Comparison of ENCODE assay signal across 25 cellular contexts in the genomic region with DNA sequence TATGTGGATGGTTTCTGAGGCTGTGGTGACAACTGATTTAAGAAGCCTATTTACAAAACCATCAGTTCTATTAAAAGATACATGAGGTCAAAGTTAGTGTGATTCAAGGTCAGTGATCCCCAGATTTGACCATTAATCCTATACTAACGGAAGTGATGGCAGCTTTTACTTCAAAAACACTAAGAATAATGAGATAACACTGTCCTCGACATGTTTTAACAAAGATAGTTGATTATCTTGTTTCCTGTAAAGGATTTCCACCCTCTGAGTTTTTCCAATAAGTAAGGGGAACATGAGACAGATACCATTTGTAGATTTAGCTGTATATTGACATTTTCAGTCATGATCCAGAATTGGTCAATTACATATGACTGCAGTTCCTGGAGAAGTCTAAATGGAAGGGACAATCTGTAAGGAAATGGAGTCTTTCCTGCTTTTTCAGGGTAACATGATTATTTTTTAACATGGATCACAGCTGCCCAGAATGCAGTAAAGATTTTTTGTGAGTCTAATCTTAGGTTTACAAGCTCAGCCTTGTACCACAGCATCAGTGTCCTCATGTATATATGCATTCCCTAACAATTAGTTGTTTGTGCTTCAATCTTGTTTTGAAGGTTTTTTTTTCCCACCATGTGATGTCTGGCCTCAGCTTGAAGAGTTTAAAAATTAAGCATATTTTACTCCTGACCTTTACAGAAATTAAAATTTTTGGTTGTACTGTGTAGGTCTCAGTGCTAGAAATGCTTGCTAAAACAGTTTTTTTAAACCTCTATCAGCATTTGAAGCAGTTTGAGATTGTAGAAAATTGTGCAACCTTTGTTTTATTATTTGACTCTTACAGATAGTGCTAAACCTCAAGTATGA.
DNase-seq lines count a peak whose midpoint lies in the region; ATAC-seq and TF ChIP-seq lines count a peak whose summit lies in the region.
"Had no signal": no experiment of that assay in that cellular context is flagged by ENCODE, and none has a peak within 500 bp of the region (broad histone marks: within the 10 kb centered on the region; RNA-seq: fewer than 3 reads in every experiment).

No MANE protein-coding gene starts in this region.

- H3K9me3 ChIP-seq in A673 (ENCODE audit: low read depth, low read length, poor library complexity, severe bottlenecking) = no peaks in the 10 kb centered on the region
- H3K9me3 ChIP-seq: stomach had no signal

- H3F3A ChIP-seq in GM23338 (replicated peaks; ENCODE audit: low read depth) = no peaks in the 10 kb centered on the region

- no peak for ATAC-seq in GM23338
- ATAC-seq: SK-N-SH treated with all-trans-retinoic acid at 6 μM for 48 hours had no signal

- no peaks in the 10 kb centered on the region for H3K9me2 ChIP-seq in GM23338 (ENCODE audit: insufficient read depth)

- TF ChIP-seq CTCF in A673 (conservative IDR thresholded peaks at IDR 0.05; ENCODE audit: low read depth, low read length) = no peak
- no peak for TF ChIP-seq CTCF in nephron (IDR thresholded peaks at IDR 0.05; ENCODE audit: unreplicated experiment in 3 of 3)
- no peak for TF ChIP-seq CTCF in GM23338 (conservative IDR thresholded peaks at IDR 0.05; ENCODE audit: low read depth in 2 of 2)

- H3K36me3 Mint-ChIP-seq in nephron (ENCODE audit: low read depth) = peaks cover 7% of the 10 kb centered on the region
- H3K36me3 Mint-ChIP-seq in GM23338 (ENCODE audit: low read depth) = peaks cover 3% of the 10 kb centered on the region; the same call in 1 of the 3 replicates
- H3K36me3 Mint-ChIP-seq: activated naive CD8-positive, alpha-beta T cell; naive B cell had no signal

- H3K27me3 Mint-ChIP-seq in nephron (ENCODE audit: low read depth) (no peaks in the 10 kb centered on the region), GM23338 (ENCODE audit: insufficient read depth, low read depth, poor library complexity) (no peaks in the 10 kb centered on the region)
- H3K27me3 Mint-ChIP-seq: CD4-positive, alpha-beta T cell had no signal

- CTCF ChIA-PET in A673 (lab: Charles Lee) = no interaction called here

- H4K20me1 ChIP-seq in GM23338 (replicated peaks; ENCODE audit: insufficient read depth) = no peaks in the 10 kb centered on the region; the same call in 1 of the 2 replicates

- peak; percentile 5 for DNase-seq in A673 (ENCODE audit: low spot score)
- DNase-seq in inferior parietal cortex (ENCODE audit: extremely low spot score) = peak; percentile 66
- DNase-seq in NCI-H1105 (lab: John Stamatoyannopoulos, UW) = no peak
- no peak for DNase-seq in posterior vena cava (ENCODE audit: low spot score)
- no peak for DNase-seq in NCI-H2107 (lab: John Stamatoyannopoulos, UW)
- no peak for DNase-seq in GM23338 (ENCODE audit: low spot score)
- DNase-seq: activated CD4-positive, alpha-beta T cell treated with anti-CD3 and anti-CD28 coated beads for 4 hours; activated CD8-positive, alpha-beta memory T cell treated with anti-CD3 and anti-CD28 coated beads for 24 hours; activated effector memory CD4-positive, alpha-beta T cell treated with Interleukin-2 at 50 U/mL for 16 hours; CD4-positive, alpha-beta T cell; mesendoderm; naive B cell; NCI-H1417; NCI-H2081 treated with DMSO at 0.1 percent for 48 hours; NCI-H446; RPMI8226; small intestine; stimulated activated CD4-positive, alpha-beta T cell treated with anti-CD3 and anti-CD28 coated beads, Interleukin-2, amount 100 ng/mL, for 24 hours; stomach; T-helper 2 cell; trophoblast cell had no signal

- H3K27ac ChIP-seq in A673 (ENCODE audit: low read depth, low read length, poor library complexity, severe bottlenecking) (no peak overlapping the region), angular gyrus (ENCODE audit: low read depth, low read length) (peak overlapping the region; percentile 86), GM23338 (ENCODE audit: low read depth) (no peak overlapping the region)
- H3K27ac ChIP-seq: stomach had no signal

- H3K4me3 ChIP-seq in A673 (ENCODE audit: low read depth, low read length, poor library complexity, severe bottlenecking) = no peak overlapping the region
- H3K4me3 ChIP-seq in GM23338 = no peak overlapping the region
- H3K4me3 ChIP-seq: stomach had no signal

- no peak overlapping the region for H2AFZ ChIP-seq in GM23338

- H3K79me2 ChIP-seq in GM23338 (replicated peaks; ENCODE audit: insufficient read depth) = no peaks in the 10 kb centered on the region

- H3K4me3 Mint-ChIP-seq in nephron (no peak overlapping the region), GM23338 (no peak overlapping the region)
- H3K4me3 Mint-ChIP-seq: activated naive CD8-positive, alpha-beta T cell; CD4-positive, alpha-beta T cell; naive B cell had no signal

- H3K4me1 Mint-ChIP-seq in nephron = peaks cover 54% of the 10 kb centered on the region
- H3K4me1 Mint-ChIP-seq in GM23338 = peaks cover 26% of the 10 kb centered on the region

- H3K27me3 ChIP-seq in A673 (replicated peaks; ENCODE audit: insufficient read depth, low read depth, low read length, poor library complexity) (no peaks in the 10 kb centered on the region), GM23338 (ENCODE audit: insufficient read depth) (no peaks in the 10 kb centered on the region)
- H3K27me3 ChIP-seq: stomach had no signal

- peaks cover 3% of the 10 kb centered on the region for H3K9me3 Mint-ChIP-seq in nephron
- H3K9me3 Mint-ChIP-seq in GM23338 = no peaks in the 10 kb centered on the region
- H3K9me3 Mint-ChIP-seq: CD4-positive, alpha-beta T cell; naive B cell had no signal

- POLR2A ChIA-PET in A673 (lab: Charles Lee; ENCODE audit: low non-redundant PET) = no interaction called here

- H3K36me3 ChIP-seq in A673 (ENCODE audit: insufficient read depth, low read length, poor library complexity, severe bottlenecking) (no peaks in the 10 kb centered on the region), GM23338 (ENCODE audit: insufficient read depth) (no peaks in the 10 kb centered on the region)
- H3K36me3 ChIP-seq: stomach had no signal

- intact Hi-C loops in A673 (cut with micrococcal nuclease; ENCODE audit: unreplicated experiment) (no loop called here), posterior vena cava (cut with DNase I) (no loop called here)

- BruUV-seq in A673 (replicated peaks; lab: Mats Ljungman, UMichigan) = no TSS peak

- H3K4me2 ChIP-seq in GM23338 = no peak overlapping the region

- H3K27ac Mint-ChIP-seq in nephron (peak overlapping the region; percentile 7 to 59 (median 40)), GM23338 (no peak overlapping the region)
- H3K27ac Mint-ChIP-seq: activated naive CD8-positive, alpha-beta T cell; CD4-positive, alpha-beta T cell had no signal

- H3K4me1 ChIP-seq in A673 (ENCODE audit: insufficient read depth, low read length, poor library complexity, severe bottlenecking) = peaks cover 26% of the 10 kb centered on the region
- H3K4me1 ChIP-seq in GM23338 (ENCODE audit: insufficient read depth) = no peaks in the 10 kb centered on the region

TF ChIP-seq in GM23338, 12 proteins besides CTCF, POLR2A, EP300 and RAD21:
- no peak for TF ChIP-seq EZH2phosphoT487 (IDR thresholded peaks at IDR 0.05; ENCODE audit: unreplicated experiment)
- TF ChIP-seq, protein P1, sequence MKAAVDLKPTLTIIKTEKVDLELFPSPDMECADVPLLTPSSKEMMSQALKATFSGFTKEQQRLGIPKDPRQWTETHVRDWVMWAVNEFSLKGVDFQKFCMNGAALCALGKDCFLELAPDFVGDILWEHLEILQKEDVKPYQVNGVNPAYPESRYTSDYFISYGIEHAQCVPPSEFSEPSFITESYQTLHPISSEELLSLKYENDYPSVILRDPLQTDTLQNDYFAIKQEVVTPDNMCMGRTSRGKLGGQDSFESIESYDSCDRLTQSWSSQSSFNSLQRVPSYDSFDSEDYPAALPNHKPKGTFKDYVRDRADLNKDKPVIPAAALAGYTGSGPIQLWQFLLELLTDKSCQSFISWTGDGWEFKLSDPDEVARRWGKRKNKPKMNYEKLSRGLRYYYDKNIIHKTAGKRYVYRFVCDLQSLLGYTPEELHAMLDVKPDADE (IDR thresholded peaks at IDR 0.05) = no peak
- TF ChIP-seq POLR2AphosphoS5 (IDR thresholded peaks at IDR 0.05; ENCODE audit: low read depth) = no peak
- no peak for TF ChIP-seq ZNF331 (CRISPR knock-in tag; IDR thresholded peaks at IDR 0.05; ENCODE audit: low read depth)
- TF ChIP-seq ZNF114 (CRISPR knock-in tag; IDR thresholded peaks at IDR 0.05) = no peak
- TF ChIP-seq JUNB (IDR thresholded peaks at IDR 0.05; ENCODE audit: unreplicated experiment) = no peak

Comparison
In these comparisons a context has a peak if more than half of its experiments do, and no peak if none do; other contexts are left out.
1. DNase-seq: peak in A673 (single experiment) and inferior parietal cortex (single experiment); none in NCI-H1105 (single experiment), posterior vena cava (single experiment), NCI-H2107 (single experiment) and GM23338 (single experiment).